31 cellular contexts compared by ENCODE assay signal in genomic region chr1:245804696-245805095, GRCh38.
"Had no signal": no experiment of that assay in that cellular context is flagged by ENCODE, and none has a peak within 500 bp of the region (broad histone marks: within the 10 kb centered on the region; RNA-seq: fewer than 3 reads in every experiment).

No MANE protein-coding gene starts in this region.

- H3K27me3 Mint-ChIP-seq: activated CD4-positive, alpha-beta T cell treated with anti-CD3 and anti-CD28 coated beads for 36 hours; activated CD4-positive, alpha-beta T cell treated with anti-CD3 and anti-CD28 coated beads, Interleukin-2, amount 10 ng/mL, durations not matched to agents 7 days and 5 days; activated naive CD4-positive, alpha-beta T cell treated with anti-CD3 and anti-CD28 coated beads, Interleukin-2, amount 10 ng/mL, durations not matched to agents 7 days and 5 days; activated naive CD8-positive, alpha-beta T cell had no signal

- H3K4me1 ChIP-seq: ascending aorta, body of pancreas, breast epithelium had no signal

- H3K9me3 ChIP-seq: ascending aorta, body of pancreas, breast epithelium, MG63, SJCRH30 had no signal

- DNase-seq: activated CD4-positive, alpha-beta T cell treated with anti-CD3 and anti-CD28 coated beads for 36 hours; activated CD4-positive, alpha-beta T cell treated with anti-CD3 and anti-CD28 coated beads, Interleukin-2, amount 10 ng/mL, durations not matched to agents 7 days and 5 days; activated CD4-positive, alpha-beta T cell treated with anti-CD3 and anti-CD28 coated beads, Interleukin-2, amount 50 U/mL, for 48 hours; activated CD8-positive, alpha-beta memory T cell treated with anti-CD3 and anti-CD28 coated beads, Interleukin-2, amount 50 U/mL, for 4 hours; activated effector memory CD4-positive, alpha-beta T cell treated with Interleukin-2 at 50 U/mL for 16 hours; activated naive CD4-positive, alpha-beta T cell treated with anti-CD3 and anti-CD28 coated beads, Interleukin-2, amount 10 ng/mL, durations not matched to agents 7 days and 5 days; activated T-cell treated with anti-CD3 and anti-CD28 coated beads for 4 hours; activated T-cell treated with anti-CD3 and anti-CD28 coated beads, Interleukin-2, amount 50 U/mL, for 48 hours; amygdala; body of pancreas; cerebellar nuclear complex; MG63; NCI-H1048; NCI-H1105 treated with DMSO at 0.1 percent for 48 hours; NCI-H1436; NCI-H1694; NCI-H2029; NCI-H345; NCI-H524 treated with DMSO at 0.1 percent for 48 hours; SHP77; SJCRH30 had no signal

- ATAC-seq: activated CD4-positive, alpha-beta T cell treated with anti-CD3 and anti-CD28 coated beads for 36 hours; activated CD4-positive, CD25-positive, alpha-beta regulatory T cell treated with anti-CD3 and anti-CD28 coated beads, Interleukin-2, amount 50 U/mL, for 24 hours; body of pancreas; Panc1; WTC11 had no signal

- H3K36me3 Mint-ChIP-seq: activated naive CD4-positive, alpha-beta T cell treated with anti-CD3 and anti-CD28 coated beads, Interleukin-2, amount 10 ng/mL, durations not matched to agents 7 days and 5 days; WTC11 had no signal

- H3K27me3 ChIP-seq: ascending aorta, body of pancreas, breast epithelium, MG63, SJCRH30 had no signal

- H3K36me3 ChIP-seq: ascending aorta, breast epithelium, MG63, SJCRH30 had no signal

- H3K4me3 Mint-ChIP-seq: activated CD4-positive, alpha-beta T cell treated with anti-CD3 and anti-CD28 coated beads for 36 hours; activated CD4-positive, alpha-beta T cell treated with anti-CD3 and anti-CD28 coated beads, Interleukin-2, amount 10 ng/mL, durations not matched to agents 7 days and 5 days; activated naive CD4-positive, alpha-beta T cell treated with anti-CD3 and anti-CD28 coated beads, Interleukin-2, amount 10 ng/mL, durations not matched to agents 7 days and 5 days; activated naive CD8-positive, alpha-beta T cell; T-helper 1 cell treated with Interleukin-12 subunit alpha and Interleukin-12 subunit beta and Interleukin-4 antibody, amounts not matched to agents 30 μg/mL and 1 μg/mL, for 36 hours; T-helper 2 cell treated with Interferon-gamma antibody and Interleukin-4, amounts not matched to agents 5 μg/mL and 100 μg/mL, for 36 hours; WTC11 had no signal

- FAIRE-seq: TTC549 had no signal

- H3K9me3 Mint-ChIP-seq: activated CD4-positive, alpha-beta T cell treated with anti-CD3 and anti-CD28 coated beads, Interleukin-2, amount 10 ng/mL, durations not matched to agents 7 days and 5 days; activated naive CD4-positive, alpha-beta T cell treated with anti-CD3 and anti-CD28 coated beads, Interleukin-2, amount 10 ng/mL, durations not matched to agents 7 days and 5 days; T-helper 1 cell treated with Interleukin-12 subunit alpha and Interleukin-12 subunit beta and Interleukin-4 antibody, amounts not matched to agents 30 μg/mL and 1 μg/mL, for 36 hours; T-helper 2 cell treated with Interferon-gamma antibody and Interleukin-4, amounts not matched to agents 5 μg/mL and 100 μg/mL, for 36 hours; WTC11 had no signal

- H3K4me3 ChIP-seq: ascending aorta, body of pancreas, breast epithelium, MG63, SJCRH30, SK-N-MC had no signal

- H3K27ac Mint-ChIP-seq: activated CD4-positive, alpha-beta T cell treated with anti-CD3 and anti-CD28 coated beads for 36 hours; activated CD4-positive, alpha-beta T cell treated with anti-CD3 and anti-CD28 coated beads, Interleukin-2, amount 10 ng/mL, durations not matched to agents 7 days and 5 days; activated naive CD4-positive, alpha-beta T cell treated with anti-CD3 and anti-CD28 coated beads, Interleukin-2, amount 10 ng/mL, durations not matched to agents 7 days and 5 days; activated naive CD8-positive, alpha-beta T cell; T-helper 1 cell treated with Interleukin-12 subunit alpha and Interleukin-12 subunit beta and Interleukin-4 antibody, amounts not matched to agents 30 μg/mL and 1 μg/mL, for 36 hours; T-helper 2 cell treated with Interferon-gamma antibody and Interleukin-4, amounts not matched to agents 5 μg/mL and 100 μg/mL, for 36 hours; WTC11 had no signal

- H3K27ac ChIP-seq: ascending aorta, body of pancreas, breast epithelium, SJCRH30, SK-N-MC had no signal
